In genomic region chr3:14223595-14223994, GRCh38 we compare ENCODE assay signal across 27 cellular contexts. TPM values are rescaled to one million over a fixed set of nuclear protein-coding genes. Genes with fewer than 3 reads are reported as not detected.
DNase-seq lines count a peak whose midpoint lies in the region; ATAC-seq, FAIRE-seq and TF ChIP-seq lines count a peak whose summit lies in the region.
"Had no signal": no experiment of that assay in that cellular context is flagged by ENCODE, and none has a peak within 500 bp of the region (broad histone marks: within the 10 kb centered on the region; RNA-seq: fewer than 3 reads in every experiment).

No MANE protein-coding gene starts in this region.

- 86% methylated on average over 1 of the region's 1 CpG for WGBS in suprapubic skin

- no peak overlapping the region for H3K9ac ChIP-seq in Karpas-422 (ENCODE audit: low read length)
- H3K9ac ChIP-seq: KMS-11 had no signal

- FAIRE-seq in GM19239 (lab: Jason Lieb, UNC) = peak; percentile 44
- FAIRE-seq: endometrium had no signal

- TF ChIP-seq CTCF in epithelial cell of esophagus (IDR thresholded peaks at IDR 0.05; ENCODE audit: insufficient read depth, low read depth, low read length, missing control alignments) (no peak), suprapubic skin (IDR thresholded peaks at IDR 0.05) (no peak)

- H3K27ac ChIP-seq in suprapubic skin (no peak overlapping the region), Karpas-422 (ENCODE audit: low read length) (no peak overlapping the region)
- H3K27ac ChIP-seq: ascending aorta, gastrocnemius medialis, KMS-11, neutrophil had no signal

- no peak overlapping the region for H3K4me2 ChIP-seq in Karpas-422 (ENCODE audit: low read depth, low read length, poor library complexity, severe bottlenecking)
- H3K4me2 ChIP-seq: KMS-11 had no signal

- peaks cover 20 to 40% of the 10 kb centered on the region in 2 donors for H3K27me3 Mint-ChIP-seq in stimulated activated naive B cell treated with anti-CD40 and anti-IgM and Interleukin-4, amounts not matched to agents 10 μg/mL and 1 μg/mL and 100 μg/mL, for 72 hours
- H3K27me3 Mint-ChIP-seq: dendritic cell treated with granulocyte-macrophage colony-stimulating factor and Interleukin-4, amounts not matched to agents 40 ng/mL and 50 ng/mL, for 4 days had no signal

- H3K27ac Mint-ChIP-seq in stimulated activated naive B cell treated with anti-CD40 and anti-IgM and Interleukin-4, amounts not matched to agents 10 μg/mL and 1 μg/mL and 100 μg/mL, for 72 hours = no peak overlapping the region
- H3K27ac Mint-ChIP-seq: activated naive CD8-positive, alpha-beta T cell treated with anti-CD3 and anti-CD28 coated beads for 36 hours; CD14-positive monocyte; dendritic cell treated with granulocyte-macrophage colony-stimulating factor and Interleukin-4, amounts not matched to agents 40 ng/mL and 50 ng/mL, for 4 days; mesothelial cell of epicardium; naive B cell had no signal

- H3K4me3 ChIP-seq in epithelial cell of esophagus (ENCODE audit: low read length) (no peak overlapping the region), suprapubic skin (no peak overlapping the region), Karpas-422 (ENCODE audit: low read length) (no peak overlapping the region)
- H3K4me3 ChIP-seq: ascending aorta, gastrocnemius medialis, left ventricle myocardium inferior, skin epidermis had no signal

- TF ChIP-seq EP300 in suprapubic skin (IDR thresholded peaks at IDR 0.05) = no peak

- H3K4me1 Mint-ChIP-seq in stimulated activated naive B cell treated with anti-CD40 and anti-IgM and Interleukin-4, amounts not matched to agents 10 μg/mL and 1 μg/mL and 100 μg/mL, for 72 hours = peaks cover 7 to 8% of the 10 kb centered on the region in 2 donors

- no peaks in the 10 kb centered on the region for H3K79me2 ChIP-seq in Karpas-422 (ENCODE audit: low read length)

- H3K4me3 Mint-ChIP-seq in stimulated activated naive B cell treated with anti-CD40 and anti-IgM and Interleukin-4, amounts not matched to agents 10 μg/mL and 1 μg/mL and 100 μg/mL, for 72 hours = no peak overlapping the region
- H3K4me3 Mint-ChIP-seq: activated naive CD8-positive, alpha-beta T cell treated with anti-CD3 and anti-CD28 coated beads for 36 hours; CD14-positive monocyte; dendritic cell treated with granulocyte-macrophage colony-stimulating factor and Interleukin-4, amounts not matched to agents 40 ng/mL and 50 ng/mL, for 4 days; mesothelial cell of epicardium had no signal

- H3K9me2 ChIP-seq in Karpas-422 (replicated peaks; ENCODE audit: insufficient read depth, low read length) = no peaks in the 10 kb centered on the region

- no peak for DNase-seq in GM19239 (ENCODE audit: insufficient read length, low spot score)
- DNase-seq in MV-4-11 (lab: John Stamatoyannopoulos, UW) = peak; percentile 10
- peak; percentile 57 for DNase-seq in epithelial cell of esophagus (ENCODE audit: low read depth)
- no peak for DNase-seq in stimulated activated naive B cell treated with anti-CD40 and anti-IgM and Interleukin-4, amounts not matched to agents 10 μg/mL and 1 μg/mL and 100 μg/mL, for 72 hours
- no peak for DNase-seq in GDM1 (lab: John Stamatoyannopoulos, UW)
- no peak for DNase-seq in suprapubic skin (ENCODE audit: low spot score in 2 of 2)
- no peak for DNase-seq in Karpas-422
- DNase-seq: activated CD4-positive, alpha-beta T cell treated with anti-CD3 and anti-CD28 coated beads for 4 hours; activated effector memory CD4-positive, alpha-beta T cell treated with Interleukin-2 at 50 U/mL for 16 hours; activated naive CD8-positive, alpha-beta T cell treated with anti-CD3 and anti-CD28 coated beads for 36 hours; activated T-cell treated with anti-CD3 and anti-CD28 coated beads for 4 hours; central memory CD4-positive, alpha-beta T cell; gastrocnemius medialis; H7; hypothalamus; left ventricle myocardium inferior; naive B cell; NCI-H146; stimulated activated CD8-positive, alpha-beta memory T cell treated with anti-CD3 and anti-CD28 coated beads, Interleukin-4, amount 100 ng/mL, for 48 hours had no signal

- H3K9me3 Mint-ChIP-seq in stimulated activated naive B cell treated with anti-CD40 and anti-IgM and Interleukin-4, amounts not matched to agents 10 μg/mL and 1 μg/mL and 100 μg/mL, for 72 hours = peaks cover 10 to 21% of the 10 kb centered on the region in 2 donors

- H3K9me3 ChIP-seq in suprapubic skin (no peaks in the 10 kb centered on the region), Karpas-422 (ENCODE audit: low read length) (peaks cover 5% of the 10 kb centered on the region; the same call in 1 of the 2 replicates)
- H3K9me3 ChIP-seq: gastrocnemius medialis, neutrophil had no signal

- H3K36me3 ChIP-seq in suprapubic skin (no peaks in the 10 kb centered on the region), Karpas-422 (ENCODE audit: insufficient read depth, low read length) (no peaks in the 10 kb centered on the region)
- H3K36me3 ChIP-seq: ascending aorta, gastrocnemius medialis, left ventricle myocardium inferior, neutrophil had no signal

- no peaks in the 10 kb centered on the region for H4K20me1 ChIP-seq in Karpas-422 (ENCODE audit: insufficient read depth, low read depth, low read length)

- ATAC-seq in stimulated activated naive B cell treated with anti-CD40 and anti-IgM and Interleukin-4, amounts not matched to agents 10 μg/mL and 1 μg/mL and 100 μg/mL, for 72 hours (replicated peaks) = peak; percentile 46 to 73
- ATAC-seq: gastrocnemius medialis had no signal

- TF ChIP-seq POLR2A in suprapubic skin (IDR thresholded peaks at IDR 0.05) = no peak

- H3K4me1 ChIP-seq in suprapubic skin (peaks cover 12% of the 10 kb centered on the region), Karpas-422 (ENCODE audit: low read length) (peaks cover 6% of the 10 kb centered on the region; the same call in 1 of the 2 replicates)
- H3K4me1 ChIP-seq: ascending aorta, gastrocnemius medialis had no signal

- H3K27me3 ChIP-seq in suprapubic skin = no peaks in the 10 kb centered on the region
- H3K27me3 ChIP-seq in Karpas-422 (ENCODE audit: low read length) = 0 out of 2 replicates have a peak, but pooled peaks cover 2% of the 10 kb centered on the region
- H3K27me3 ChIP-seq: ascending aorta, gastrocnemius medialis, neutrophil had no signal

- H3K36me3 Mint-ChIP-seq in stimulated activated naive B cell treated with anti-CD40 and anti-IgM and Interleukin-4, amounts not matched to agents 10 μg/mL and 1 μg/mL and 100 μg/mL, for 72 hours = peaks cover 1 to 9% of the 10 kb centered on the region in 2 donors
- H3K36me3 Mint-ChIP-seq: CD14-positive monocyte had no signal

- H2AFZ ChIP-seq in Karpas-422 (ENCODE audit: low read length) = no peak overlapping the region

RNA-seq across cellular contexts. Expression of gene LSM3, which starts 45.0 kb away (rescaled TPM):
- 10 to 100 TPM in 1 of 4 donors, 1 to 10 TPM in 3; 5.5 to 10.7 (median 8.9) TPM for total RNA-seq in suprapubic skin
- 13.8 and 14.2 TPM in 2 replicates for total RNA-seq in Karpas-422 (2014; rRNA removed; shearing (Covaris generic); ENCODE audit: low replicate concordance)

RNA-seq across cellular contexts. Expression of gene XPC, which starts 45.2 kb away (rescaled TPM):
- total RNA-seq in suprapubic skin = 100 to 1,000 TPM in 1 of 4 donors, 10 to 100 TPM in 3; 49.7 to 176 (median 66.4) TPM
- total RNA-seq in Karpas-422 (2014; rRNA removed; shearing (Covaris generic); ENCODE audit: low replicate concordance) = 30.3 and 38.0 TPM in 2 replicates

Comparison
In these comparisons a context has a peak if more than half of its experiments do, and no peak if none do; other contexts are left out.
1. DNase-seq: peak in MV-4-11 (single experiment) and epithelial cell of esophagus (single experiment); none in GM19239 (single experiment), stimulated activated naive B cell treated with anti-CD40 and anti-IgM and Interleukin-4, amounts not matched to agents 10 μg/mL and 1 μg/mL and 100 μg/mL, for 72 hours (single experiment), GDM1 (single experiment), suprapubic skin (0 of 2) and Karpas-422 (single experiment).